ENCODE assay signal across 8 cellular contexts in the genomic region with DNA sequence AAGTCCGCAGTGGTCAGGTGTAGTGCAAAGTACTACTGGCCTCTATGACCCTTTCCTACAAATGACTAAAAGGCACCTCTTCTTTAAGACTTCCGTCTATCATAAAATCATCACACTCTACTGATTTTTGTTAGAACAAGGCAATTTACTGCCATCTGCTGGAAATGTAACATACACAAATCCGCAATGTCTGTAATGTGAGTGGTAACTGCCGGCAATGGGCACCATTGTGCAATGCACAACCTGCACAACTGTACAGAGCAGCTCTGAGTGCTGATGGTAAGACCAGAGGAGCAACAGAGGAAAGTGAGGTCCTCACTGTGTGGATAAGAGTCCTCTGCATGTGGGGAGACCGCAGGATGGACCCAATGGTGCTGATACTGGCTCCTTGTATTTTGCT.
A peak's percentile ranks its signal among the peaks of the same experiment; 100 is the strongest.
DNase-seq lines count a peak whose midpoint lies in the region; ATAC-seq and TF ChIP-seq lines count a peak whose summit lies in the region.

No MANE protein-coding gene starts in this region.

- ATAC-seq in right cardiac atrium (no peak), upper lobe of right lung (no peak), HG02610 (IDR thresholded peaks at IDR 0.05; ENCODE audit: unreplicated experiment) (no peak)

- intact Hi-C loops in right cardiac atrium (cut with DNase I): no loop called here
- intact Hi-C loops in upper lobe of right lung (cut with DNase I): no loop called here

- H3K36me3 ChIP-seq in cardiac muscle cell (no peaks in the 10 kb centered on the region), upper lobe of right lung (no peaks in the 10 kb centered on the region)

- no peak overlapping the region for H3K4me3 ChIP-seq in cardiac muscle cell
- H3K4me3 ChIP-seq in right cardiac atrium (ENCODE audit: low read length): no peak overlapping the region
- no peak overlapping the region for H3K4me3 ChIP-seq in upper lobe of right lung

- H3K27ac ChIP-seq in cardiac muscle cell: no peak overlapping the region
- H3K27ac ChIP-seq in right cardiac atrium (ENCODE audit: low read length): no peak overlapping the region
- H3K27ac ChIP-seq in upper lobe of right lung: no peak overlapping the region

- DNase-seq in cardiac muscle cell (ENCODE audit: low read depth in 1 of 2, low spot score in 1 of 2) (peak in 1 of 2 donors; percentile 68), right cardiac atrium (no peak), NCI-H748 (lab: John Stamatoyannopoulos, UW; ENCODE audit: unreplicated experiment) (peak; percentile 69), fibroblast of peridontal ligament (ENCODE audit: extremely low read depth) (peak; percentile 83), upper lobe of right lung (no peak), activated gamma-delta T cell (lab: John Stamatoyannopoulos, UW) (no peak), NCI-H1048 (lab: John Stamatoyannopoulos, UW) (no peak)

- H3K27me3 ChIP-seq in cardiac muscle cell (no peaks in the 10 kb centered on the region), right cardiac atrium (ENCODE audit: control insufficient read depth, insufficient read depth) (no peaks in the 10 kb centered on the region), upper lobe of right lung (no peaks in the 10 kb centered on the region)

- H3K9me3 ChIP-seq in cardiac muscle cell (ENCODE audit: low read depth) (no peaks in the 10 kb centered on the region), right cardiac atrium (ENCODE audit: control insufficient read depth, low read length) (peaks cover 9% of the 10 kb centered on the region), upper lobe of right lung (no peaks in the 10 kb centered on the region)

- TF ChIP-seq CTCF in cardiac muscle cell (IDR thresholded peaks at IDR 0.05; ENCODE audit: low read depth, low read length) (peak; percentile 42), upper lobe of right lung (IDR thresholded peaks at IDR 0.05) (peak; percentile 14)

- WGBS in right cardiac atrium: 64% methylated on average over 5 of the region's 5 CpGs

- no peaks in the 10 kb centered on the region for H3K4me1 ChIP-seq in cardiac muscle cell (ENCODE audit: low read depth)
- H3K4me1 ChIP-seq in right cardiac atrium (ENCODE audit: control insufficient read depth, insufficient read depth, low read length): no peaks in the 10 kb centered on the region
- no peaks in the 10 kb centered on the region for H3K4me1 ChIP-seq in upper lobe of right lung

Comparison
In these comparisons a context has a peak if more than half of its experiments do, and no peak if none do; other contexts are left out.
1. DNase-seq: peak in NCI-H748 (single experiment) and fibroblast of peridontal ligament (single experiment); none in right cardiac atrium (0 of 3), upper lobe of right lung (single experiment), activated gamma-delta T cell (single experiment) and NCI-H1048 (single experiment).